Comparison of ENCODE assay signal across 25 cellular contexts in genomic region chr9:123065191-123065590, GRCh38. TPM values are rescaled to one million over a fixed set of nuclear protein-coding genes. Genes with fewer than 3 reads are reported as not detected.
DNase-seq lines count a peak whose midpoint lies in the region; TF ChIP-seq lines count a peak whose summit lies in the region.
"Had no signal": no experiment of that assay in that cellular context is flagged by ENCODE, and none has a peak within 500 bp of the region (broad histone marks: within the 10 kb centered on the region; RNA-seq: fewer than 3 reads in every experiment).

No MANE protein-coding gene starts in this region.

- H3K9ac ChIP-seq in SK-N-SH (no peak overlapping the region), H9 (ENCODE audit: extremely low read depth, insufficient read length, low read length) (no peak overlapping the region)
- H3K9ac ChIP-seq: BLaER1 had no signal

- H3K18ac ChIP-seq in H9 (ENCODE audit: insufficient read length, low read depth, low read length) = no peak overlapping the region

- H3K27ac Mint-ChIP-seq in chondrocyte (ENCODE audit: unreplicated experiment) (peak overlapping the region; percentile 85), H9 (no peak overlapping the region)
- H3K27ac Mint-ChIP-seq: CD4-positive, CD25-positive, alpha-beta regulatory T cell had no signal

- H3K23me2 ChIP-seq in H9 (ENCODE audit: insufficient read length, low read depth, low read length, poor library complexity, severe bottlenecking) = no peaks in the 10 kb centered on the region

- H3K4me1 Mint-ChIP-seq in chondrocyte (ENCODE audit: low read depth) (peaks cover 100% of the 10 kb centered on the region), H9 (peaks cover 6 to 7% of the 10 kb centered on the region in 2 experiments)

- H3K4me3 Mint-ChIP-seq in chondrocyte (ENCODE audit: unreplicated experiment) (no peak overlapping the region), H9 (no peak overlapping the region)
- H3K4me3 Mint-ChIP-seq: CD4-positive, CD25-positive, alpha-beta regulatory T cell had no signal

- H2BK12ac ChIP-seq in H9 (ENCODE audit: insufficient read length, low read depth, low read length) = no peak overlapping the region

- H3K4me2 ChIP-seq in SK-N-SH = no peak overlapping the region
- no peak overlapping the region for H3K4me2 ChIP-seq in H9 (ENCODE audit: insufficient read depth, insufficient read length, low read length)
- H3K4me2 ChIP-seq: BLaER1, PC-9 had no signal

- CTCF ChIA-PET in SK-N-SH (lab: Yijun Ruan, JAX) = no interaction called here

- no peak overlapping the region for H2AFZ ChIP-seq in SK-N-SH (ENCODE audit: low read depth)
- no peak overlapping the region for H2AFZ ChIP-seq in H9 (ENCODE audit: low read length)
- H2AFZ ChIP-seq: PC-9 had no signal

- intact Hi-C loops in head of caudate nucleus (cut with DNase I) = no loop called here

- H3K27ac ChIP-seq in SK-N-SH (ENCODE audit: low read depth in 2 of 2, low read length in 1 of 2) (peak overlapping the region; percentile 23 to 32; a peak in 3 of 4 replicates), H9 (ENCODE audit: insufficient read length, low read depth, low read length) (no peak overlapping the region)
- H3K27ac ChIP-seq: BLaER1, PC-9 had no signal

- 68% methylated on average over 2 of the region's 2 CpGs for WGBS in SK-N-SH (ENCODE audit: low lambda C conversion rate)
- no CpG with 5 or more reads among the region's 2 CpGs for WGBS in H9 (ENCODE audit: extremely low coverage, insufficient read length, low lambda C conversion rate)

- peaks cover 28 to 31% of the 10 kb centered on the region in 2 experiments for H3K36me3 ChIP-seq in SK-N-SH (replicated peaks in 1 of 2; ENCODE audit: control insufficient read depth in 1 of 2, insufficient read depth in 2 of 2, low read length in 1 of 2)

- H4K8ac ChIP-seq in H9 (replicated peaks; ENCODE audit: insufficient read length, low read depth, low read length) = no peak overlapping the region

- peak in 1 of 2 experiments; percentile 26; a peak in 1 of 4 replicates for TF ChIP-seq EP300 in SK-N-SH (IDR thresholded peaks at IDR 0.05; ENCODE audit: borderline replicate concordance in 1 of 2, low read depth in 1 of 2, low read length in 1 of 2)

- H3K4ac ChIP-seq in H9 (ENCODE audit: low read depth, low read length) = no peak overlapping the region

- no peak overlapping the region for H3K56ac ChIP-seq in H9 (ENCODE audit: insufficient read length, low read depth, low read length)

- no peaks in the 10 kb centered on the region for H3K27me3 ChIP-seq in SK-N-SH (ENCODE audit: insufficient read depth)
- H3K27me3 ChIP-seq in H9 (ENCODE audit: insufficient read depth, low read length) = no peaks in the 10 kb centered on the region
- H3K27me3 ChIP-seq: BLaER1 had no signal

- no peaks in the 10 kb centered on the region for H3K27me3 Mint-ChIP-seq in chondrocyte (ENCODE audit: low read depth)
- no peaks in the 10 kb centered on the region for H3K27me3 Mint-ChIP-seq in H9 (ENCODE audit: low read depth)
- H3K27me3 Mint-ChIP-seq: CD4-positive, CD25-positive, alpha-beta regulatory T cell had no signal

- H3K79me2 ChIP-seq in SK-N-SH (ENCODE audit: insufficient read depth) (no peaks in the 10 kb centered on the region), H9 (ENCODE audit: insufficient read depth, low read length) (no peaks in the 10 kb centered on the region)

- peaks cover 18% of the 10 kb centered on the region for H3K36me3 Mint-ChIP-seq in chondrocyte (ENCODE audit: low read depth)
- peaks cover 4 to 39% (median 38%) of the 10 kb centered on the region in 3 experiments; a peak in 5 of 7 replicates for H3K36me3 Mint-ChIP-seq in H9 (ENCODE audit: insufficient read depth in 1 of 3, low read depth in 3 of 3)

- no peak overlapping the region for H2AK5ac ChIP-seq in H9 (ENCODE audit: insufficient read length, low read length)

- POLR2A ChIA-PET in SK-N-SH (lab: Yijun Ruan, JAX) = no interaction called here

- no peak overlapping the region for H2BK15ac ChIP-seq in H9 (ENCODE audit: low read depth, low read length)

- H2BK120ac ChIP-seq in H9 (ENCODE audit: low read depth, low read length, poor library complexity, severe bottlenecking) = no peak overlapping the region

- H3K79me1 ChIP-seq in H9 (ENCODE audit: insufficient read depth, low read depth, low read length, poor library complexity, severe bottlenecking) = no peaks in the 10 kb centered on the region

- H4K20me1 ChIP-seq in SK-N-SH (ENCODE audit: insufficient read depth) = no peaks in the 10 kb centered on the region
- no peaks in the 10 kb centered on the region for H4K20me1 ChIP-seq in H9 (ENCODE audit: control insufficient read depth, insufficient read depth, insufficient read length)
- H4K20me1 ChIP-seq: BLaER1 had no signal

- H2BK20ac ChIP-seq in H9 (ENCODE audit: low read depth, low read length, poor library complexity, severe bottlenecking) = no peak overlapping the region

- H3K4me3 ChIP-seq in SK-N-SH (ENCODE audit: low read depth in 2 of 2, low read length in 1 of 2) = no peak overlapping the region
- H3K4me3 ChIP-seq: BLaER1, PC-9 had no signal

- no peak overlapping the region for H3K23ac ChIP-seq in H9 (ENCODE audit: insufficient read length, low read depth, low read length)

- H3K9me3 Mint-ChIP-seq in chondrocyte (ENCODE audit: low read depth) = no peaks in the 10 kb centered on the region
- no peaks in the 10 kb centered on the region for H3K9me3 Mint-ChIP-seq in H9
- H3K9me3 Mint-ChIP-seq: CD4-positive, CD25-positive, alpha-beta regulatory T cell had no signal

- no peak for TF ChIP-seq RAD21 in SK-N-SH (IDR thresholded peaks at IDR 0.05; ENCODE audit: low read length)

- H3K9me3 ChIP-seq in SK-N-SH (no peaks in the 10 kb centered on the region), H9 (ENCODE audit: control insufficient read depth, low read depth, low read length) (no peaks in the 10 kb centered on the region)
- H3K9me3 ChIP-seq: BLaER1 had no signal

- no peak overlapping the region for H2BK5ac ChIP-seq in H9 (ENCODE audit: insufficient read length, low read length)

- peaks cover 31% of the 10 kb centered on the region for H3F3A ChIP-seq in SK-N-SH (replicated peaks; ENCODE audit: insufficient read depth)

- H4K5ac ChIP-seq in H9 (ENCODE audit: insufficient read length, low read depth, low read length) = no peak overlapping the region

- no peaks in the 10 kb centered on the region for H3K9me2 ChIP-seq in SK-N-SH

- no peak overlapping the region for H3T11ph ChIP-seq in H9 (ENCODE audit: low read length)

- H3K4me1 ChIP-seq in SK-N-SH (ENCODE audit: control insufficient read depth in 1 of 2, insufficient read depth in 2 of 2, low read depth in 1 of 2, low read length in 1 of 2) (peaks cover 0 to 32% of the 10 kb centered on the region in 2 experiments), H9 (ENCODE audit: insufficient read depth, low read length) (no peaks in the 10 kb centered on the region)
- H3K4me1 ChIP-seq: BLaER1 had no signal

- H4K91ac ChIP-seq in H9 (ENCODE audit: insufficient read length, low read depth, low read length) = no peak overlapping the region

- no peak for TF ChIP-seq CTCF in SK-N-SH (IDR thresholded peaks at IDR 0.05)
- TF ChIP-seq CTCF in chondrocyte (IDR thresholded peaks at IDR 0.05) = no peak
- no peak for TF ChIP-seq CTCF in H9 (conservative IDR thresholded peaks at IDR 0.05)

- DNase-seq in EH (ENCODE audit: low read depth) (peak; percentile 77), SK-N-SH (no peak), chondrocyte (ENCODE audit: low spot score) (no peak), non-pigmented ciliary epithelial cell (ENCODE audit: low read depth) (peak; percentile 34), head of caudate nucleus (no peak), RPMI8226 (no peak), H9 (no peak)
- DNase-seq in activated CD4-positive, alpha-beta T cell treated with anti-CD3 and anti-CD28 coated beads for 4 hours = no peak
- DNase-seq: 8988T; CD4-positive, CD25-positive, alpha-beta regulatory T cell; DMS153; DND-41; Karpas-422; NCI-H1092 treated with DMSO at 0.1 percent for 48 hours; NCI-H146; NCI-H1930; NCI-H446 treated with DMSO at 0.1 percent for 48 hours; NCI-H526 treated with DMSO at 0.1 percent for 48 hours; PC-9; Right ventricle myocardium superior had no signal

- H3K14ac ChIP-seq in H9 (ENCODE audit: insufficient read depth, low read length) = no peak overlapping the region

TF ChIP-seq in SK-N-SH, 30 proteins besides CTCF, POLR2A, EP300 and RAD21:
- no peak for TF ChIP-seq POLR2AphosphoS5 (IDR thresholded peaks at IDR 0.05; ENCODE audit: low read depth, low read length)
- TF ChIP-seq TEAD4 (IDR thresholded peaks at IDR 0.05; ENCODE audit: borderline replicate concordance, insufficient read depth) = 0 out of 2 replicates have a peak, but pooled peaks have one; percentile 35
TF ChIP-seq in SK-N-SH: peak in this region for 1.

RNA-seq across cellular contexts. Expression of gene GPR21, which starts 31.7 kb away (rescaled TPM):
- not detected in 2 replicates for polyA plus RNA-seq in SK-N-SH (2012; rRNA removed)
- not detected in 2 replicates for polyA plus RNA-seq in SK-N-SH (2012; cell fraction: cytosol; rRNA removed)
- 0.08 and 0.27 TPM in 2 replicates for polyA plus RNA-seq in SK-N-SH (2012; cell fraction: nucleus; rRNA removed)
- total RNA-seq in chondrocyte (3.9 to 5.5 TPM (median 4.8 TPM) in 3 replicates), H9 (2021) (0.87 and 1.0 TPM in 2 replicates)
- total RNA-seq: G401, H4, HT-29, Right ventricle myocardium superior, RPMI7951 had no signal
- polyA plus RNA-seq: CD4-positive, CD25-positive, alpha-beta regulatory T cell had no signal

Comparison
In these comparisons a context has a peak if more than half of its experiments do, and no peak if none do; other contexts are left out.
1. DNase-seq: peak in EH (single experiment) and non-pigmented ciliary epithelial cell (single experiment); none in SK-N-SH (single experiment), chondrocyte (single experiment), head of caudate nucleus (0 of 42), RPMI8226 (single experiment), H9 (single experiment) and activated CD4-positive, alpha-beta T cell treated with anti-CD3 and anti-CD28 coated beads for 4 hours (0 of 2).